ENCODE assay signal across 32 cellular contexts in genomic region chr16:12972246-12972645, GRCh38.
"Had no signal": no experiment of that assay in that cellular context is flagged by ENCODE, and none has a peak within 500 bp of the region (broad histone marks: within the 10 kb centered on the region; RNA-seq: fewer than 3 reads in every experiment).

No MANE protein-coding gene starts in this region.

- DNase-seq: Karpas-422; MM.1S; MV-4-11; NCI-H1092; NCI-H1105; NCI-H1417 treated with DMSO at 0.1 percent for 48 hours; NCI-H1436 treated with DMSO at 0.1 percent for 48 hours; NCI-H1694 treated with DMSO at 0.1 percent for 48 hours; NCI-H187 treated with DMSO at 0.1 percent for 48 hours; NCI-H2029; NCI-H2081; NCI-H2171; NCI-H226; NCI-H446 treated with DMSO at 0.1 percent for 48 hours; NCI-H510A; NCI-H524; NCI-H526; NCI-H69; NCI-H748 treated with DMSO at 0.1 percent for 48 hours; NCI-H82; NK-92 treated with Interleukin-12 subunit alpha and Interleukin-12 subunit beta, amount 100 ng/mL, for 24 hours; OCI-M1; PC-3; Right ventricle myocardium superior; SHP77 treated with DMSO at 0.1 percent for 48 hours; SK-N-SH; SW 1271; T-helper 1 cell had no signal

- H3K9me3 ChIP-seq: SJSA1, SK-N-SH had no signal

- H3K4me1 ChIP-seq: SJSA1 had no signal

- ATAC-seq: Panc1, PC-3 had no signal

- H3K36me3 ChIP-seq: SJSA1 had no signal

- H3K4me3 ChIP-seq: SJSA1 had no signal

- H3K27ac ChIP-seq: KMS-11, RWPE1, SJSA1 had no signal

- H3K27me3 ChIP-seq: SJSA1 had no signal
